ENCODE assay signal across 10 cellular contexts in genomic region chr17:81713556-81714411, GRCh38. TPM values are rescaled to one million over a fixed set of nuclear protein-coding genes. Genes with fewer than 3 reads are reported as not detected.
DNase-seq lines count a peak whose midpoint lies in the region; ATAC-seq, FAIRE-seq and TF ChIP-seq lines count a peak whose summit lies in the region.
"Had no signal": no experiment of that assay in that cellular context is flagged by ENCODE, and none has a peak within 500 bp of the region (broad histone marks: within the 10 kb centered on the region; RNA-seq: fewer than 3 reads in every experiment).

No MANE protein-coding gene starts in this region.

- H3K4me1 ChIP-seq in Loucy (ENCODE audit: insufficient read depth, low read length, poor library complexity, severe bottlenecking) (peaks cover 25% of the 10 kb centered on the region), astrocyte (ENCODE audit: insufficient read depth, low read length) (peaks cover 34% of the 10 kb centered on the region)

- H3K27me3 Mint-ChIP-seq in astrocyte (ENCODE audit: low read depth, unreplicated experiment) (no peaks in the 10 kb centered on the region), mesothelial cell of epicardium (ENCODE audit: low read depth) (peaks cover 14% of the 10 kb centered on the region)
- no peaks in the 10 kb centered on the region for H3K27me3 Mint-ChIP-seq in effector memory CD8-positive, alpha-beta T cell

- peaks cover 34% of the 10 kb centered on the region for H3K79me2 ChIP-seq in Loucy (ENCODE audit: insufficient read depth, low read length)
- H3K79me2 ChIP-seq in astrocyte (ENCODE audit: insufficient read depth, low read length): peaks cover 13% of the 10 kb centered on the region

- H3K4me3 ChIP-seq in Loucy (ENCODE audit: low read length, poor library complexity, severe bottlenecking) (peak overlapping the region; percentile 85), astrocyte (ENCODE audit: insufficient read depth, low read depth, low read length) (no peak overlapping the region)

- no peaks in the 10 kb centered on the region for H3K27me3 ChIP-seq in Loucy (ENCODE audit: insufficient read depth, low read length, poor library complexity, severe bottlenecking)
- H3K27me3 ChIP-seq in astrocyte (ENCODE audit: insufficient read depth, low read length): no peaks in the 10 kb centered on the region

- H3K4me2 ChIP-seq in Loucy (ENCODE audit: low read depth, low read length, poor library complexity, severe bottlenecking) (peak overlapping the region; percentile 98), astrocyte (ENCODE audit: low read length) (peak overlapping the region; percentile 89)

- no peak for ATAC-seq in HG03135 (IDR thresholded peaks at IDR 0.05; ENCODE audit: unreplicated experiment)
- no peak for ATAC-seq in effector memory CD8-positive, alpha-beta T cell (replicated peaks)

- H3K4me3 Mint-ChIP-seq in astrocyte (ENCODE audit: unreplicated experiment): peak overlapping the region; percentile 85
- peak overlapping the region; percentile 83 for H3K4me3 Mint-ChIP-seq in mesothelial cell of epicardium
- H3K4me3 Mint-ChIP-seq in effector memory CD8-positive, alpha-beta T cell: peak overlapping the region in 1 of 2 donors; percentile 83

- H4K20me1 ChIP-seq in Loucy (ENCODE audit: insufficient read depth, low read length, poor library complexity, severe bottlenecking): peaks cover 6% of the 10 kb centered on the region
- H4K20me1 ChIP-seq in astrocyte (ENCODE audit: insufficient read depth, low read length): peaks cover 27% of the 10 kb centered on the region

- TF ChIP-seq CTCF in Loucy (conservative IDR thresholded peaks at IDR 0.05; ENCODE audit: low read length) (no peak), astrocyte (IDR thresholded peaks at IDR 0.05; ENCODE audit: insufficient read depth, low read depth, low read length) (no peak), mesothelial cell of epicardium (IDR thresholded peaks at IDR 0.05; ENCODE audit: unreplicated experiment) (no peak)

- no peak overlapping the region for H3K27ac ChIP-seq in astrocyte (ENCODE audit: low read depth, low read length)

- H3K27ac Mint-ChIP-seq in astrocyte (ENCODE audit: unreplicated experiment) (no peak overlapping the region), mesothelial cell of epicardium (no peak overlapping the region)
- no peak overlapping the region for H3K27ac Mint-ChIP-seq in effector memory CD8-positive, alpha-beta T cell

- H3K36me3 ChIP-seq in Loucy (ENCODE audit: insufficient read depth, low read length) (no peaks in the 10 kb centered on the region), astrocyte (ENCODE audit: insufficient read depth, low read length) (no peaks in the 10 kb centered on the region)

- H3K9me3 Mint-ChIP-seq in astrocyte (ENCODE audit: unreplicated experiment): no peaks in the 10 kb centered on the region
- no peaks in the 10 kb centered on the region for H3K9me3 Mint-ChIP-seq in mesothelial cell of epicardium
- no peaks in the 10 kb centered on the region for H3K9me3 Mint-ChIP-seq in effector memory CD8-positive, alpha-beta T cell

- no peaks in the 10 kb centered on the region for H3K9me2 ChIP-seq in Loucy (replicated peaks; ENCODE audit: low read depth, low read length)

- peaks cover 7% of the 10 kb centered on the region for H3K4me1 Mint-ChIP-seq in astrocyte (ENCODE audit: low read depth, unreplicated experiment)
- peaks cover 16% of the 10 kb centered on the region for H3K4me1 Mint-ChIP-seq in mesothelial cell of epicardium
- H3K4me1 Mint-ChIP-seq in effector memory CD8-positive, alpha-beta T cell (ENCODE audit: low read depth in 2 of 2): peaks cover 4 to 10% of the 10 kb centered on the region in 2 donors

- FAIRE-seq in astrocyte (lab: Jason Lieb, UNC): no peak

- H2AFZ ChIP-seq in Loucy (ENCODE audit: low read length) (no peak overlapping the region), astrocyte (ENCODE audit: low read depth, low read length) (no peak overlapping the region)

- no peaks in the 10 kb centered on the region for H3F3A ChIP-seq in Loucy (ENCODE audit: low read depth)

- H3K9ac ChIP-seq in Loucy (ENCODE audit: low read depth, low read length, poor library complexity, severe bottlenecking): peak overlapping the region; percentile 75
- no peak overlapping the region for H3K9ac ChIP-seq in astrocyte (ENCODE audit: low read length)

- H3K9me3 ChIP-seq in Loucy (ENCODE audit: insufficient read depth, low read depth, low read length) (no peaks in the 10 kb centered on the region), astrocyte (ENCODE audit: insufficient read depth, low read depth, low read length) (no peaks in the 10 kb centered on the region)

- DNase-seq in COLO668 (lab: John Stamatoyannopoulos, UW; ENCODE audit: unreplicated experiment) (peak; percentile 38), astrocyte (ENCODE audit: low read depth) (no peak), mesothelial cell of epicardium (ENCODE audit: low spot score in 2 of 2, unreplicated experiment in 2 of 2) (no peak), GM19238 (ENCODE audit: insufficient read length, low spot score) (no peak), H4 (ENCODE audit: low spot score) (no peak)
- DNase-seq in effector memory CD8-positive, alpha-beta T cell: no peak
- DNase-seq: amniotic stem cell, NCI-H1694 had no signal

- H3K36me3 Mint-ChIP-seq in astrocyte (ENCODE audit: low read depth, unreplicated experiment): peaks cover 2% of the 10 kb centered on the region
- H3K36me3 Mint-ChIP-seq in mesothelial cell of epicardium: no peaks in the 10 kb centered on the region
- H3K36me3 Mint-ChIP-seq in effector memory CD8-positive, alpha-beta T cell (ENCODE audit: insufficient read depth): peaks cover 11% of the 10 kb centered on the region

RNA-seq across cellular contexts. Expression of gene SLC25A10, which starts 1.7 kb away (rescaled TPM):
- total RNA-seq in astrocyte (7.9 and 9.3 TPM in 2 replicates), mesothelial cell of epicardium (13.2 to 15.7 TPM (median 15.2 TPM) in 3 replicates)
- 51.6 and 77.0 TPM in 2 replicates for total RNA-seq in H4 (2014; rRNA removed; shearing (Covaris generic))

RNA-seq across cellular contexts. Expression of gene MRPL12, which starts 10.6 kb away (rescaled TPM):
- total RNA-seq in astrocyte (69.9 and 71.3 TPM in 2 replicates), mesothelial cell of epicardium (53.9 to 56.7 TPM (median 54.1 TPM) in 3 replicates)
- 16.9 and 21.9 TPM in 2 replicates for total RNA-seq in H4 (2014; rRNA removed; shearing (Covaris generic))

RNA-seq across cellular contexts. Expression of gene HGS, which starts 30.0 kb away (rescaled TPM):
- total RNA-seq in astrocyte (106 and 122 TPM in 2 replicates), mesothelial cell of epicardium (114 to 122 TPM (median 119 TPM) in 3 replicates)
- total RNA-seq in H4 (2014; rRNA removed; shearing (Covaris generic)): 26.6 and 38.3 TPM in 2 replicates

RNA-seq across cellular contexts. Expression of gene ARL16, which starts 30.2 kb away (rescaled TPM):
- total RNA-seq in astrocyte (38.6 and 40.4 TPM in 2 replicates), mesothelial cell of epicardium (42.8 to 44.7 TPM (median 44.5 TPM) in 3 replicates)
- total RNA-seq in H4 (2014; rRNA removed; shearing (Covaris generic)): 31.1 and 47.5 TPM in 2 replicates

RNA-seq across cellular contexts. Expression of gene CCDC137, which starts 47.2 kb away (rescaled TPM):
- 25.2 and 29.4 TPM in 2 replicates for total RNA-seq in astrocyte
- total RNA-seq in mesothelial cell of epicardium: 16.3 to 19.6 TPM (median 17.5 TPM) in 3 replicates
- 10.7 and 16.7 TPM in 2 replicates for total RNA-seq in H4 (2014; rRNA removed; shearing (Covaris generic))
